ENCODE assay signal across 8 cellular contexts in the genomic region with DNA sequence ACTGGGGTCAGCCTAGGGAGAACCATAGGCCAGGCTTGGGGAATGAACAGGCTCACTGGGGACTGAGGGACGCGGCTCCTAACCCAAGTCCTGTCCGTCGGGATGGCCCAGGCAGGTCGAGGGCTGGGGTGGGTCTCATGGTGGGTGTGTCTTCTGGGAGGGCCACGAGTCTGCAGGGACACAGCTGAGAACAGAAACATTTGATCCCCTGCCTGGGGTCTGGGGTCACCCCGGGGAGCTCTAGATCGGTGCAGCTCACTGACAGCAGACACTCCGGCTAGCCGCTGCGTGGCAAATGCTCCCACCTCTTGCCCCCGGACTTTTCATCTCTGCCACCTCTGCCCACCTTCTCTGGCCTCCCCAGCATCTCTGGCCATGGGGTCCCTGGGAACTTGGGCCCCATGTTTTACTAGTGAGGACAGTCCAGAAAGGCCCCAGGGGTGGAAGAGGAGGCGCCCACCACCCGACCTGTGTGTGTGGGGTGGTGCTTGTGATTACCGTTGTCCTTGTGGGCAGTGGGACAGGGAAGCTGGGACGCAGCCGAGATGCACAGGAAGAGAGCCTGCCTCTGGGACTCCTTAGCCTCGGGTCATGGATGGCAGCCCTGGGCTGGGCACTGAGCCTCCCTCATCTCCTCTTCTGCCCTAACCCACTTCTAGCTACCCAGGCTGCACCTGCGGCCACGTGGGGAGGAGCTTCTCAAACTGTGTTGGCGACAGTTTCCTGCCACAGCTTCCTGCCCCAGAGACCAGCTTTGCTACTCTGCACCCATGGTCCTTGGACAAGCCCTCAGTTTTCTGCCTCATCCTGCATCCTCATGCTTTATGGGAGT. TPM values are rescaled to one million over a fixed set of nuclear protein-coding genes. Genes with fewer than 3 reads are reported as not detected.
DNase-seq lines count a peak whose midpoint lies in the region; ATAC-seq and TF ChIP-seq lines count a peak whose summit lies in the region.

No MANE protein-coding gene starts in this region.

- H3K9me3 ChIP-seq in T-helper 17 cell (ENCODE audit: control insufficient read depth, low read length, poor library complexity, severe bottlenecking): no peaks in the 10 kb centered on the region

- no peak for TF ChIP-seq CTCF in chondrocyte (IDR thresholded peaks at IDR 0.05)

- H3K27ac Mint-ChIP-seq in T-helper 17 cell (peak overlapping the region; percentile 100), chondrocyte (ENCODE audit: unreplicated experiment) (no peak overlapping the region)

- peak overlapping the region; percentile 97 for H3K4me3 Mint-ChIP-seq in T-helper 17 cell
- no peak overlapping the region for H3K4me3 Mint-ChIP-seq in chondrocyte (ENCODE audit: unreplicated experiment)

- no peaks in the 10 kb centered on the region for H3K27me3 Mint-ChIP-seq in T-helper 17 cell
- H3K27me3 Mint-ChIP-seq in chondrocyte (ENCODE audit: low read depth): peaks cover 18% of the 10 kb centered on the region

- peaks cover 23% of the 10 kb centered on the region for H3K36me3 Mint-ChIP-seq in T-helper 17 cell (ENCODE audit: low read depth)
- no peaks in the 10 kb centered on the region for H3K36me3 Mint-ChIP-seq in chondrocyte (ENCODE audit: low read depth)

- peak; percentile 50 to 66 (median 64) for DNase-seq in T-helper 17 cell
- peak; percentile 80 for DNase-seq in chondrocyte (ENCODE audit: low spot score)
- DNase-seq in stimulated activated CD8-positive, alpha-beta memory T cell treated with anti-CD3 and anti-CD28 coated beads, Interleukin-4, amount 100 ng/mL, for 24 hours (ENCODE audit: low read depth): peak; percentile 64
- no peak for DNase-seq in cerebellar nuclear complex (lab: John Stamatoyannopoulos, UW)
- DNase-seq in NCI-H2029 treated with DMSO at 0.1 percent for 48 hours (lab: John Stamatoyannopoulos, UW): no peak
- DNase-seq in SW 1271 (lab: John Stamatoyannopoulos, UW): no peak
- no peak for DNase-seq in iPS-NIHi7 (ENCODE audit: extremely low spot score)

- H3K9me3 Mint-ChIP-seq in chondrocyte (ENCODE audit: low read depth): no peaks in the 10 kb centered on the region

- peak; percentile 66 for ATAC-seq in GM21423 (IDR thresholded peaks at IDR 0.05; ENCODE audit: unreplicated experiment)
- ATAC-seq in T-helper 17 cell: peak; percentile 93

- peaks cover 81% of the 10 kb centered on the region for H3K4me1 Mint-ChIP-seq in T-helper 17 cell
- no peaks in the 10 kb centered on the region for H3K4me1 Mint-ChIP-seq in chondrocyte (ENCODE audit: low read depth)

RNA-seq across cellular contexts. Expression of gene ZAP70, which starts 4.9 kb away (rescaled TPM):
- 100 to 1,000 TPM; 406 to 439 TPM for total RNA-seq in T-helper 17 cell
- total RNA-seq in chondrocyte: 0.37 to 0.41 TPM in 2 of 3 replicates, not detected in the other

RNA-seq across cellular contexts. Expression of gene C2orf92, which starts 48.8 kb away (rescaled TPM):
- total RNA-seq in T-helper 17 cell: 10 to 100 TPM; 12.5 to 13.5 TPM
- total RNA-seq in chondrocyte: 8.8 to 11.6 TPM (median 10.0 TPM) in 3 replicates

RNA-seq across cellular contexts. Expression of gene ACTR1B, which starts 54.4 kb away (rescaled TPM):
- total RNA-seq in T-helper 17 cell (10 to 100 TPM; 90.9 to 98.0 TPM), chondrocyte (51.0 to 66.0 TPM (median 51.8 TPM) in 3 replicates)

Comparison
In these comparisons a context has a peak if more than half of its experiments do, and no peak if none do; other contexts are left out.
1. DNase-seq: peak in T-helper 17 cell (3 of 3), chondrocyte (single experiment) and stimulated activated CD8-positive, alpha-beta memory T cell treated with anti-CD3 and anti-CD28 coated beads, Interleukin-4, amount 100 ng/mL, for 24 hours (single experiment); none in cerebellar nuclear complex (0 of 2), NCI-H2029 treated with DMSO at 0.1 percent for 48 hours (single experiment), SW 1271 (0 of 2) and iPS-NIHi7 (single experiment).
2. RNA of gene ZAP70, which starts 4.9 kb away (total RNA-seq): 406 to 439 TPM in T-helper 17 cell; 0.37 to 0.41 TPM in chondrocyte; every median in the first group is over 100 times any median in the second.